19 cellular contexts compared by ENCODE assay signal in the genomic region with DNA sequence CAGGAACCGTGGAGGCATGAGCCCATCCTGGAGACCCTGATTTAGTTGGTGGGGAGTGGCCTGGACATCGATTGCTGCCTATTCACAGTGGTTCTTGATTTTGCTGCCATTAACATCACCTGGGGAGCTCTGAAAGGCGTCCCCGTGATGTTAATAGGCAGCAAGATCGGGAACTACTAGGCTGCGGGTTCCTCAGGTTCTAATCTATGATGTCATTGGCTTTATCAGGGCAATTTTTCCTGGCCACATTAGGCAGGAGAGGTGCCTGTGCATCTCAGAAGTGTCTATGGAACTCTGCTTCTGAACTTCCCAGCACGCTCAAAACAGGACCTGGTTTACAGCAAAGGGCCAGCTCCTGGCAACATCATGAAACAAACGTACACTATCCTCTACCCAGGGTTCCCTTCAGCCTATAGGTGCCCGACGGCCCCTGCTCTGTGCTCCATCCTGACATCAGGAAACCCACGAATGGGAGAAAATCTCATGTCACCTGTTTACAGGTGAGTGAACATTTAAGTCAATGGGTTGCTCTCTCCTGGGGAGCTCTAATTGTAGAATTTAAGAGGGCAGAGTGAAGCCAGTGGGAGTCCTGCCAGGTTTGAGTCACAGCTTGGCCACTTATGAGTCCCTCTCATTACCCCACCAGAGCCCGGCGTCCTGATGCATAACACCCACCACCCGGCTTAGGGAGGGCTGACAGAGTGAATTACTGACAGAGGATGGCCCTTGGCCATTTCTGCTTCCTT. TPM values are rescaled to one million over a fixed set of nuclear protein-coding genes. Genes with fewer than 3 reads are reported as not detected.
A peak's percentile ranks its signal among the peaks of the same experiment; 100 is the strongest.
DNase-seq lines count a peak whose midpoint lies in the region; ATAC-seq, FAIRE-seq and TF ChIP-seq lines count a peak whose summit lies in the region.
"Had no signal": no experiment of that assay in that cellular context is flagged by ENCODE, and none has a peak within 500 bp of the region (broad histone marks: within the 10 kb centered on the region; RNA-seq: fewer than 3 reads in every experiment).

No MANE protein-coding gene starts in this region.

- intact Hi-C loops in spleen (cut with DNase I; ENCODE audit: low total_unique reads) = no loop called here
- intact Hi-C loops in kidney (cut with DNase I) = no loop called here

- H3K4me3 Mint-ChIP-seq in CD4-positive, CD25-positive, alpha-beta regulatory T cell = no peak overlapping the region
- H3K4me3 Mint-ChIP-seq: HFFc6 had no signal

- H3K4me3 ChIP-seq in CD4-positive, CD25-positive, alpha-beta regulatory T cell (ENCODE audit: low read depth, low read length) = no peak overlapping the region
- H3K4me3 ChIP-seq in GM23248 (no peak overlapping the region), spleen (no peak overlapping the region), kidney (ENCODE audit: low read length in 2 of 2) (no peak overlapping the region)
- H3K4me3 ChIP-seq: GM12878, PC-9 had no signal

- peaks cover 5% of the 10 kb centered on the region for H3K27me3 Mint-ChIP-seq in CD4-positive, CD25-positive, alpha-beta regulatory T cell

- 0 out of 2 replicates have a peak, but pooled peaks cover 9% of the 10 kb centered on the region for H3F3A ChIP-seq in GM23248 (ENCODE audit: insufficient read depth)

- H3K9me3 ChIP-seq in CD4-positive, CD25-positive, alpha-beta regulatory T cell (ENCODE audit: control insufficient read depth in 2 of 2, low read length in 2 of 2) = peaks cover 7 to 10% of the 10 kb centered on the region in 2 experiments
- H3K9me3 ChIP-seq in GM23248 (ENCODE audit: low read depth) (no peaks in the 10 kb centered on the region), spleen (peaks cover 0 to 22% (median 17%) of the 10 kb centered on the region in 8 donors), kidney (ENCODE audit: control insufficient read depth in 1 of 2, low read length in 2 of 2) (peaks cover 0 to 6% of the 10 kb centered on the region in 2 donors)

- ATAC-seq in CD4-positive, CD25-positive, alpha-beta regulatory T cell (ENCODE audit: low read depth in 2 of 2) = no peak
- ATAC-seq: GM12878 had no signal

- no peaks in the 10 kb centered on the region for H4K20me1 ChIP-seq in GM23248 (ENCODE audit: insufficient read depth)

- DNase-seq in CD4-positive, CD25-positive, alpha-beta regulatory T cell = no peak
- peak; percentile 50 for DNase-seq in GM23248
- DNase-seq in NCI-H69 (lab: John Stamatoyannopoulos, UW) = peak; percentile 78
- DNase-seq in spleen = peak; percentile 40
- DNase-seq in kidney = no peak
- DNase-seq in SKM-1 (lab: John Stamatoyannopoulos, UW; ENCODE audit: unreplicated experiment) = no peak
- DNase-seq in SK-N-DZ (ENCODE audit: low spot score) = no peak
- DNase-seq: HFFc6, MV-4-11, NCI-H1436, NCI-H1930, NCI-H226, NCI-H524, SIG-M5 had no signal

- peaks cover 0 to 24% (median 0%) of the 10 kb centered on the region in 7 donors for H3K9me3 Mint-ChIP-seq in CD4-positive, CD25-positive, alpha-beta regulatory T cell

- no peak for TF ChIP-seq POLR2A in spleen (IDR thresholded peaks at IDR 0.05)

- peaks cover 12 to 28% (median 21%) of the 10 kb centered on the region in 4 donors for H3K4me1 Mint-ChIP-seq in CD4-positive, CD25-positive, alpha-beta regulatory T cell

- in situ Hi-C loops in GM23248 (cut with MboI) = no loop called here

- TF ChIP-seq CTCF in spleen (IDR thresholded peaks at IDR 0.05 in 8 of 11, conservative IDR thresholded peaks at IDR 0.05 in 3 of 11) = no peak
- no peak for TF ChIP-seq CTCF in kidney (IDR thresholded peaks at IDR 0.05; ENCODE audit: borderline replicate concordance, extremely low read depth, insufficient read depth)

- no peaks in the 10 kb centered on the region for H3K9me2 ChIP-seq in GM23248 (ENCODE audit: insufficient read depth)

- no peak overlapping the region for H3K4me2 ChIP-seq in GM23248 (ENCODE audit: unreplicated experiment)
- H3K4me2 ChIP-seq: PC-9 had no signal

- no peaks in the 10 kb centered on the region for H3K36me3 ChIP-seq in CD4-positive, CD25-positive, alpha-beta regulatory T cell (ENCODE audit: control insufficient read depth, insufficient read depth, low read length)
- H3K36me3 ChIP-seq in GM23248 (ENCODE audit: low read depth) = no peaks in the 10 kb centered on the region
- no peaks in the 10 kb centered on the region for H3K36me3 ChIP-seq in spleen
- H3K36me3 ChIP-seq in kidney (ENCODE audit: control insufficient read depth in 1 of 2, insufficient read depth in 2 of 2, low read length in 2 of 2) = no peaks in the 10 kb centered on the region

- peaks cover 4% of the 10 kb centered on the region for H3K36me3 Mint-ChIP-seq in CD4-positive, CD25-positive, alpha-beta regulatory T cell

- 68 to 70% methylated on average over 14 of the region's 14 CpGs for WGBS in GM23248 (ENCODE audit: low coverage in 1 of 2, low lambda C conversion rate in 2 of 2, missing lambda C conversion rate in 2 of 2), 2 experiments
- WGBS in spleen, 5 donors = 85 to 90% (median 88%) methylated on average over 14 of the region's 14 CpGs

- H3K27me3 ChIP-seq in CD4-positive, CD25-positive, alpha-beta regulatory T cell (ENCODE audit: control insufficient read depth, insufficient read depth, low read length) = no peaks in the 10 kb centered on the region
- no peaks in the 10 kb centered on the region for H3K27me3 ChIP-seq in GM23248 (replicated peaks; ENCODE audit: insufficient read depth)
- H3K27me3 ChIP-seq in spleen (replicated peaks in 1 of 7) = no peaks in the 10 kb centered on the region

- no peak overlapping the region for H2AFZ ChIP-seq in GM23248
- H2AFZ ChIP-seq: PC-9 had no signal

- no peaks in the 10 kb centered on the region for H3K79me2 ChIP-seq in GM23248 (ENCODE audit: insufficient read depth)

- peak overlapping the region in 2 of 3 donors; percentile 79 to 91 for H3K27ac Mint-ChIP-seq in CD4-positive, CD25-positive, alpha-beta regulatory T cell
- H3K27ac Mint-ChIP-seq: HFFc6 had no signal

- H3K27ac ChIP-seq in CD4-positive, CD25-positive, alpha-beta regulatory T cell (ENCODE audit: insufficient read depth, low read length, poor library complexity, severe bottlenecking) = no peak overlapping the region
- H3K27ac ChIP-seq in GM23248 = no peak overlapping the region
- H3K27ac ChIP-seq in spleen = no peak overlapping the region
- no peak overlapping the region for H3K27ac ChIP-seq in kidney (ENCODE audit: low read depth in 2 of 2, low read length in 2 of 2)
- H3K27ac ChIP-seq: PC-9, RWPE1 had no signal

- H3K4me1 ChIP-seq in CD4-positive, CD25-positive, alpha-beta regulatory T cell (ENCODE audit: control insufficient read depth, insufficient read depth, low read length, poor library complexity, severe bottlenecking) = peaks cover 18% of the 10 kb centered on the region
- H3K4me1 ChIP-seq in GM23248 (ENCODE audit: insufficient read depth) (peaks cover 18% of the 10 kb centered on the region), spleen (peaks cover 7 to 31% (median 21%) of the 10 kb centered on the region in 6 donors), kidney (ENCODE audit: control insufficient read depth in 1 of 2, insufficient read depth in 1 of 2, low read depth in 1 of 2, low read length in 2 of 2) (no peaks in the 10 kb centered on the region)

- H3K9ac ChIP-seq in GM23248 = no peak overlapping the region
- no peak overlapping the region for H3K9ac ChIP-seq in kidney (ENCODE audit: low read length in 2 of 2)

- no peak for FAIRE-seq in kidney (lab: Jason Lieb, UNC)
- FAIRE-seq: GM12878, H54 had no signal

RNA-seq across cellular contexts. Expression of gene ROPN1L, which starts 49.4 kb away (rescaled TPM):
- 3.0 TPM for total RNA-seq in CD4-positive, CD25-positive, alpha-beta regulatory T cell
- polyA plus RNA-seq in CD4-positive, CD25-positive, alpha-beta regulatory T cell = 10 to 100 TPM in 1 of 4 donors, 1 to 10 TPM in 3; 4.2 to 14.4 (median 7.3) TPM
- 0.86 TPM in 1 of 2 replicates, not detected in the other for total RNA-seq in GM23248 (2014; rRNA removed; shearing (Covaris generic))
- polyA plus RNA-seq in GM23248 (2016; fragmentation: Nextera tagmentation; extraction: Ambion mirVana) = 0.69 and 0.84 TPM in 2 replicates
- 10 to 100 TPM in 5 of 7 donors, 1 to 10 TPM in 2; 7.5 to 27.9 (median 15.7) TPM for total RNA-seq in spleen
- polyA plus RNA-seq in spleen = 1 to 10 TPM; 2.0 to 7.7 (median 2.4) TPM
- 1.7 TPM for total RNA-seq in kidney
- polyA plus RNA-seq in kidney (ENCODE audit: insufficient read depth, low read depth, low replicate concordance) = 1.4 TPM
- polyA plus RNA-seq in SK-N-DZ (2014; cell fraction: cytosol; rRNA removed) = not detected in 2 replicates
- 0.80 and 1.7 TPM in 2 replicates for polyA plus RNA-seq in SK-N-DZ (2014; cell fraction: nucleus; rRNA removed)
- total RNA-seq: HT1080 had no signal

Comparison
In these comparisons a context has a peak if more than half of its experiments do, and no peak if none do; other contexts are left out.
1. DNase-seq: peak in GM23248 (single experiment), NCI-H69 (single experiment) and spleen (single experiment); none in CD4-positive, CD25-positive, alpha-beta regulatory T cell (0 of 3), kidney (single experiment), SKM-1 (single experiment) and SK-N-DZ (single experiment).